In genomic region chr4:39977489-39978377, GRCh38 we compare ENCODE assay signal across 8 cellular contexts. TPM values are rescaled to one million over a fixed set of nuclear protein-coding genes. Genes with fewer than 3 reads are reported as not detected.
DNase-seq lines count a peak whose midpoint lies in the region; ATAC-seq and TF ChIP-seq lines count a peak whose summit lies in the region.

PDS5A (minus strand) TSS chr4:39977911; CDS start chr4:39976577, 1,334 bp downstream.

- ATAC-seq in HG02763 (IDR thresholded peaks at IDR 0.05; ENCODE audit: unreplicated experiment) (peak; percentile 75), upper lobe of left lung (ENCODE audit: low FRiP score in 2 of 2) (peak; percentile 96)

- peaks cover 15% of the 10 kb centered on the region for H3K4me1 ChIP-seq in adipocyte (ENCODE audit: control insufficient read depth, insufficient read depth, low read length)
- H3K4me1 ChIP-seq in upper lobe of left lung = peaks cover 20 to 36% (median 24%) of the 10 kb centered on the region in 4 donors

- H3K9me3 ChIP-seq in adipocyte (ENCODE audit: control insufficient read depth, low read length) (no peaks in the 10 kb centered on the region), upper lobe of left lung (no peaks in the 10 kb centered on the region)

- WGBS in upper lobe of left lung, 2 donors = 0 to 1% methylated on average over 30 to 59 of the region's 117 CpGs

- peak within 1 kb of the TSS; percentile 98 for H3K9ac ChIP-seq in adipocyte (ENCODE audit: low read length)

- TF ChIP-seq CTCF in GM12874 (IDR thresholded peaks at IDR 0.05; ENCODE audit: insufficient read depth, low read depth, low read length) (peak; percentile 94), upper lobe of left lung (IDR thresholded peaks at IDR 0.05) (peak; percentile 89 to 100 (median 99))

- peak within 1 kb of the TSS; percentile 90 for H3K4me3 ChIP-seq in adipocyte (ENCODE audit: low read length)
- peak within 1 kb of the TSS; percentile 82 to 95 (median 88) for H3K4me3 ChIP-seq in upper lobe of left lung

- intact Hi-C loops in cardiac septum (cut with DNase I) = loop anchor here (1.0 to 5.0 kb wide), 6 partner anchors 55 to 509 kb away; partner anchors contain the start of genes N4BP2, SMIM14, UBE2K and UGDH
- intact Hi-C loops in posterior cingulate gyrus (cut with DNase I) = loop anchor here (1.0 to 5.0 kb wide), 4 partner anchors 80 to 508 kb away; partner anchors contain the start of genes N4BP2, SMIM14 and UGDH

- peak; percentile 94 to 96 (median 96) for DNase-seq in NCI-H1417 (lab: John Stamatoyannopoulos, UW)
- peak; percentile 84 for DNase-seq in SW480 (ENCODE audit: low spot score)
- peak; percentile 98 for DNase-seq in adipocyte (ENCODE audit: low read depth)
- DNase-seq in cardiac septum (ENCODE audit: low spot score) = peak; percentile 95
- DNase-seq in posterior cingulate gyrus = peak; percentile 75 to 98 (median 82)
- DNase-seq in upper lobe of left lung = peak; percentile 93 to 98

- no peak for TF ChIP-seq EP300 in upper lobe of left lung (IDR thresholded peaks at IDR 0.05)

- peaks cover 22% of the 10 kb centered on the region for H3K36me3 ChIP-seq in adipocyte (ENCODE audit: control insufficient read depth, insufficient read depth, low read length, severe bottlenecking)
- H3K36me3 ChIP-seq in upper lobe of left lung = peaks cover 6 to 31% (median 9%) of the 10 kb centered on the region in 4 donors

- H3K27ac ChIP-seq in upper lobe of left lung = peak within 1 kb of the TSS; percentile 91 to 99 (median 95)

- H3K27me3 ChIP-seq in adipocyte (replicated peaks; ENCODE audit: control insufficient read depth, insufficient read depth, low read length) (no peaks in the 10 kb centered on the region), upper lobe of left lung (no peaks in the 10 kb centered on the region)

- TF ChIP-seq POLR2A in upper lobe of left lung (IDR thresholded peaks at IDR 0.05) = peak in 3 of 4 donors; percentile 47 to 74 (median 66)

RNA-seq across cellular contexts. Expression of gene PDS5A, which starts in this region (rescaled TPM):
- total RNA-seq in cardiac septum = 33.1 TPM
- 100 to 1,000 TPM in 1 of 6 donors, 10 to 100 TPM in 5; 40.3 to 112 (median 69.6) TPM for total RNA-seq in upper lobe of left lung

Comparison
In these comparisons a context has a peak if more than half of its experiments do, and no peak if none do; other contexts are left out.
1. Peak in every context shown above with its lines: DNase-seq, ATAC-seq, H3K4me3 ChIP-seq and H3K27ac ChIP-seq.